Comparison of ENCODE assay signal across 8 cellular contexts in genomic region chr11:121464352-121464946, GRCh38. TPM values are rescaled to one million over a fixed set of nuclear protein-coding genes. Genes with fewer than 3 reads are reported as not detected.
DNase-seq lines count a peak whose midpoint lies in the region; ATAC-seq and TF ChIP-seq lines count a peak whose summit lies in the region.

No MANE protein-coding gene starts in this region.

- H3K27ac ChIP-seq in GM23338 (ENCODE audit: low read depth) (peak overlapping the region; percentile 93; the same call in 1 of the 2 replicates), substantia nigra (ENCODE audit: low read depth, low read length, poor library complexity, severe bottlenecking) (peak overlapping the region; percentile 82)
- peak overlapping the region; percentile 77 for H3K27ac ChIP-seq in naive thymus-derived CD4-positive, alpha-beta T cell (ENCODE audit: low read depth, low read length)

- peaks cover 9% of the 10 kb centered on the region; the same call in 2 of the 3 replicates for H3K36me3 Mint-ChIP-seq in GM23338 (ENCODE audit: low read depth)
- peaks cover 18% of the 10 kb centered on the region for H3K36me3 Mint-ChIP-seq in effector memory CD8-positive, alpha-beta T cell (ENCODE audit: insufficient read depth)
- peaks cover under 1 to 30% (median 1%) of the 10 kb centered on the region in 5 donors for H3K36me3 Mint-ChIP-seq in naive thymus-derived CD4-positive, alpha-beta T cell

- peaks cover 91% of the 10 kb centered on the region for H3K4me1 ChIP-seq in GM23338 (ENCODE audit: insufficient read depth)
- H3K4me1 ChIP-seq in naive thymus-derived CD4-positive, alpha-beta T cell (ENCODE audit: control insufficient read depth in 2 of 2, insufficient read depth in 2 of 2, low read length in 2 of 2): peaks cover 97 to 99% of the 10 kb centered on the region in 2 donors

- H3K36me3 ChIP-seq in GM23338 (ENCODE audit: insufficient read depth): peaks cover 3% of the 10 kb centered on the region; the same call in 1 of the 2 replicates
- H3K36me3 ChIP-seq in naive thymus-derived CD4-positive, alpha-beta T cell (ENCODE audit: control insufficient read depth in 2 of 3, insufficient read depth in 3 of 3, low read length in 3 of 3): peaks cover 0 to 3% (median 0%) of the 10 kb centered on the region in 3 experiments

- TF ChIP-seq POLR2A in NB4 (IDR thresholded peaks at IDR 0.05; ENCODE audit: extremely low read depth, insufficient read length): no peak

- peaks cover 88% of the 10 kb centered on the region for H3K4me1 Mint-ChIP-seq in GM23338
- H3K4me1 Mint-ChIP-seq in effector memory CD8-positive, alpha-beta T cell (ENCODE audit: low read depth in 2 of 2): peaks cover 86 to 95% of the 10 kb centered on the region in 2 donors
- peaks cover 92 to 100% (median 96%) of the 10 kb centered on the region in 7 donors for H3K4me1 Mint-ChIP-seq in naive thymus-derived CD4-positive, alpha-beta T cell

- 0 out of 3 replicates have a peak, but pooled peaks have one; percentile 4 for ATAC-seq in GM23338
- peak; percentile 69 for ATAC-seq in effector memory CD8-positive, alpha-beta T cell (replicated peaks)
- ATAC-seq in naive thymus-derived CD4-positive, alpha-beta T cell: peak; percentile 66

- H3K9me3 ChIP-seq in naive thymus-derived CD4-positive, alpha-beta T cell (ENCODE audit: control insufficient read depth in 2 of 3, low read length in 3 of 3): no peaks in the 10 kb centered on the region

- peaks cover 11% of the 10 kb centered on the region for H4K20me1 ChIP-seq in GM23338 (replicated peaks; ENCODE audit: insufficient read depth)

- H3F3A ChIP-seq in GM23338 (replicated peaks; ENCODE audit: low read depth): peaks cover 5% of the 10 kb centered on the region; the same call in 1 of the 2 replicates

- POLR2A ChIA-PET in naive thymus-derived CD4-positive, alpha-beta T cell (lab: Charles Lee): interaction anchor here (0.6 to 13.5 kb wide), 13 partner anchors 9 to 138 kb away, joined by 3 to 425 read pairs (median 6); partner anchors contain the start of genes SORL1 and SORL1-AS1

- DNase-seq in Caki2 (ENCODE audit: low read depth) (peak; percentile 79), GM23338 (ENCODE audit: low spot score) (no peak), NB4 (ENCODE audit: low read depth) (peak; percentile 75), substantia nigra (lab: John Stamatoyannopoulos, UW) (peak in 37 of 49 donors; percentile 6 to 76 (median 50)), inferior parietal cortex (ENCODE audit: extremely low spot score) (no peak)
- DNase-seq in activated CD8-positive, alpha-beta memory T cell treated with anti-CD3 and anti-CD28 coated beads for 1 hour (ENCODE audit: extremely low read depth in 1 of 2, low read depth in 1 of 2): peak; percentile 54 to 59
- peak; percentile 62 to 68 (median 67) for DNase-seq in effector memory CD8-positive, alpha-beta T cell
- DNase-seq in naive thymus-derived CD4-positive, alpha-beta T cell: peak in 7 of 9 donors; percentile 29 to 83 (median 45)

- peak overlapping the region; percentile 74 for H3K4me2 ChIP-seq in GM23338

- no peak overlapping the region for H2AFZ ChIP-seq in GM23338

- CTCF ChIA-PET in naive thymus-derived CD4-positive, alpha-beta T cell (lab: Charles Lee): interaction anchor here (0.7 to 8.2 kb wide), 2 partner anchors 14 to 130 kb away, joined by 3 to 68 read pairs; partner anchors contain the start of genes SORL1 and SORL1-AS1

- H3K4me3 Mint-ChIP-seq in GM23338: no peak overlapping the region
- peak overlapping the region; percentile 76 to 82 for H3K4me3 Mint-ChIP-seq in effector memory CD8-positive, alpha-beta T cell
- H3K4me3 Mint-ChIP-seq in naive thymus-derived CD4-positive, alpha-beta T cell: peak overlapping the region; percentile 50 to 99 (median 80)

- H3K27me3 Mint-ChIP-seq in GM23338 (ENCODE audit: insufficient read depth, low read depth, poor library complexity): peaks cover 16% of the 10 kb centered on the region
- no peaks in the 10 kb centered on the region for H3K27me3 Mint-ChIP-seq in effector memory CD8-positive, alpha-beta T cell
- H3K27me3 Mint-ChIP-seq in naive thymus-derived CD4-positive, alpha-beta T cell: no peaks in the 10 kb centered on the region

- H3K79me2 ChIP-seq in GM23338 (replicated peaks; ENCODE audit: insufficient read depth): peaks cover 98% of the 10 kb centered on the region

- in situ Hi-C loops in Caki2 (cut with HindIII; ENCODE audit: low pct_unique_long_range_greater_than_20kb, low sequenced_read_pairs): no loop called here

- TF ChIP-seq CTCF in GM23338 (conservative IDR thresholded peaks at IDR 0.05; ENCODE audit: low read depth in 2 of 2): no peak
- TF ChIP-seq CTCF in NB4 (IDR thresholded peaks at IDR 0.05; ENCODE audit: low read depth, low read length): no peak

- H3K9me2 ChIP-seq in GM23338 (ENCODE audit: insufficient read depth): no peaks in the 10 kb centered on the region

- H3K4me3 ChIP-seq in GM23338: no peak overlapping the region
- H3K4me3 ChIP-seq in NB4 (ENCODE audit: low read depth, low read length): no peak overlapping the region
- peak overlapping the region; percentile 23 for H3K4me3 ChIP-seq in naive thymus-derived CD4-positive, alpha-beta T cell (ENCODE audit: low read length)

- H3K27ac Mint-ChIP-seq in GM23338: peak overlapping the region; percentile 56; the same call in 1 of the 2 replicates
- peak overlapping the region; percentile 91 to 95 for H3K27ac Mint-ChIP-seq in effector memory CD8-positive, alpha-beta T cell
- H3K27ac Mint-ChIP-seq in naive thymus-derived CD4-positive, alpha-beta T cell: peak overlapping the region; percentile 85 to 99 (median 92)

- no peaks in the 10 kb centered on the region for H3K9me3 Mint-ChIP-seq in GM23338
- H3K9me3 Mint-ChIP-seq in effector memory CD8-positive, alpha-beta T cell: no peaks in the 10 kb centered on the region
- H3K9me3 Mint-ChIP-seq in naive thymus-derived CD4-positive, alpha-beta T cell: no peaks in the 10 kb centered on the region

- H3K27me3 ChIP-seq in GM23338 (ENCODE audit: insufficient read depth): no peaks in the 10 kb centered on the region
- no peaks in the 10 kb centered on the region for H3K27me3 ChIP-seq in naive thymus-derived CD4-positive, alpha-beta T cell (ENCODE audit: control insufficient read depth in 2 of 2, insufficient read depth in 2 of 2, low read length in 2 of 2)

- intact Hi-C loops in naive thymus-derived CD4-positive, alpha-beta T cell (cut with micrococcal nuclease): loop anchor here (1.0 to 10.0 kb wide), 4 partner anchors 12 to 1600 kb away; partner anchors contain the start of genes SORL1 (in 2 of the 2), SORL1-AS1 (in 2 of the 2) and HSPA8 (in 1 of the 2)

TF ChIP-seq in GM23338, 12 proteins besides CTCF, POLR2A, EP300 and RAD21 (continues in another document):
- no peak for TF ChIP-seq JUNB (IDR thresholded peaks at IDR 0.05; ENCODE audit: unreplicated experiment)

RNA-seq across cellular contexts. Expression of gene SORL1, which starts 12.3 kb away (rescaled TPM):
- 14.0 and 15.1 TPM in 2 replicates for total RNA-seq in Caki2 (2014; rRNA removed; shearing (Covaris generic); ENCODE audit: low replicate concordance)
- 78.3 and 78.8 TPM in 2 replicates for total RNA-seq in GM23338 (2014; rRNA removed; shearing (Covaris generic))
- 20.1 and 23.0 TPM in 2 replicates for polyA plus RNA-seq in GM23338 (2016; fragmentation: Nextera tagmentation; extraction: Ambion mirVana)
- total RNA-seq in naive thymus-derived CD4-positive, alpha-beta T cell: 100 to 1,000 TPM; 179 to 555 (median 375) TPM
- 100 to 1,000 TPM; 165 to 249 TPM for polyA plus RNA-seq in naive thymus-derived CD4-positive, alpha-beta T cell

Comparison
In these comparisons a context has a peak if more than half of its experiments do, and no peak if none do; other contexts are left out.
1. DNase-seq: peak in Caki2 (single experiment), NB4 (single experiment), activated CD8-positive, alpha-beta memory T cell treated with anti-CD3 and anti-CD28 coated beads for 1 hour (2 of 2), effector memory CD8-positive, alpha-beta T cell (3 of 3), naive thymus-derived CD4-positive, alpha-beta T cell (7 of 9) and substantia nigra (37 of 49); none in GM23338 (single experiment) and inferior parietal cortex (single experiment).
2. ATAC-seq: peak in every context shown above with its lines; median percentile 69 in effector memory CD8-positive, alpha-beta T cell; 66 in naive thymus-derived CD4-positive, alpha-beta T cell; 4 in GM23338.
3. Peak in every context shown above with its lines, with median percentiles within 50 percentile points of each other: H3K27ac ChIP-seq and H3K27ac Mint-ChIP-seq.